In the genomic region with DNA sequence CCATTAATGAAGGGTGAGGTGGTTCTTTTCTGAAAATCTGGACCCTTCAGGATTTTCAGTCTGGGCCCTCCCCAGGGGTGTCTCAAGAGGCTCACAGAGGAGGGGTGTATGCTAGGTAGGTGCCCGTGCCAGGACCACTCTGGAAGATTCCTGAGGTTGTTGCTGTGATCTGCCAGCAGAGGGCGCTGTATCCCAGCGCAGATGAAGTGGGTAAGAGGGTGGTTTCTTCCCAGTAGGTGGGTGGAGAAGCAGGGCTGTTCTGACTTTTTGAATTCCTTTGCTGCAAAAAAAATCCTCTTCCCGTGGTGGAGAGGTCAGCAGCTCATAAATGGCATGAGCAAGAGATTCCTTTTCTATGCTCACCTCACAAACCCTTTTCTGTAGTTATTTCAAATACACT, we compare ENCODE assay signal across 8 cellular contexts. TPM values are rescaled to one million over a fixed set of nuclear protein-coding genes. Genes with fewer than 3 reads are reported as not detected.
DNase-seq lines count a peak whose midpoint lies in the region; ATAC-seq and TF ChIP-seq lines count a peak whose summit lies in the region.

No MANE protein-coding gene starts in this region.

- H3K36me3 ChIP-seq in lower lobe of right lung (no peaks in the 10 kb centered on the region), testis (ENCODE audit: low read depth, missing control alignments) (no peaks in the 10 kb centered on the region)

- no peak overlapping the region for H3K4me3 ChIP-seq in lower lobe of right lung
- H3K4me3 ChIP-seq in testis: no peak overlapping the region

- POLR2A ChIA-PET in WTC11 (lab: Charles Lee): interaction anchor here (0.6 kb wide), 1 partner anchor 715 kb away, joined by 3 read pairs; no protein-coding TSS in a partner anchor

- intact Hi-C loops in lower lobe of right lung (cut with DNase I) (no loop called here), testis (cut with DNase I; ENCODE audit: low total_unique reads) (no loop called here)

- H3K9me3 Mint-ChIP-seq in WTC11 (peaks cover 7% of the 10 kb centered on the region), chondrocyte (ENCODE audit: low read depth) (peaks cover 4% of the 10 kb centered on the region)

- peaks cover 4% of the 10 kb centered on the region; the same call in 1 of the 2 replicates for H3K27me3 Mint-ChIP-seq in WTC11 (ENCODE audit: low read depth)
- H3K27me3 Mint-ChIP-seq in chondrocyte (ENCODE audit: low read depth): peaks cover 11% of the 10 kb centered on the region

- WGBS in testis, 2 donors: 10 to 11% methylated on average over 3 of the region's 4 CpGs

- H3K4me3 Mint-ChIP-seq in WTC11 (peak overlapping the region; percentile 37; the same call in 1 of the 2 replicates), chondrocyte (ENCODE audit: unreplicated experiment) (no peak overlapping the region)

- H3K27ac ChIP-seq in lower lobe of right lung: no peak overlapping the region
- no peak overlapping the region for H3K27ac ChIP-seq in testis

- H3K27ac Mint-ChIP-seq in WTC11 (no peak overlapping the region), chondrocyte (ENCODE audit: unreplicated experiment) (peak overlapping the region; percentile 27)

- H3K27me3 ChIP-seq in lower lobe of right lung (ENCODE audit: low read depth) (no peaks in the 10 kb centered on the region), testis (no peaks in the 10 kb centered on the region)

- TF ChIP-seq CTCF in WTC11 (IDR thresholded peaks at IDR 0.05): peak; percentile 76
- peak; percentile 85 for TF ChIP-seq CTCF in chondrocyte (IDR thresholded peaks at IDR 0.05)
- TF ChIP-seq CTCF in lower lobe of right lung (IDR thresholded peaks at IDR 0.05): peak; percentile 75
- TF ChIP-seq CTCF in testis (IDR thresholded peaks at IDR 0.05): peak; percentile 59 to 80 (median 64)

- peaks cover 6% of the 10 kb centered on the region for H3K36me3 Mint-ChIP-seq in WTC11
- no peaks in the 10 kb centered on the region for H3K36me3 Mint-ChIP-seq in chondrocyte (ENCODE audit: low read depth)

- H3K4me1 Mint-ChIP-seq in WTC11 (peaks cover 29% of the 10 kb centered on the region), chondrocyte (ENCODE audit: low read depth) (peaks cover 5% of the 10 kb centered on the region)

- H3K4me1 ChIP-seq in lower lobe of right lung (no peaks in the 10 kb centered on the region), testis (no peaks in the 10 kb centered on the region)

- TF ChIP-seq POLR2A in testis (IDR thresholded peaks at IDR 0.05): no peak

- H3K9me3 ChIP-seq in lower lobe of right lung (no peaks in the 10 kb centered on the region), testis (no peaks in the 10 kb centered on the region)

- CTCF ChIA-PET in WTC11 (lab: Charles Lee): interaction anchor here (0.6 to 2.0 kb wide), 8 partner anchors 9 to 180 kb away, joined by 3 to 11 read pairs (median 3); partner anchors contain the start of gene SCML1

- DNase-seq in NCI-H2029 treated with DMSO at 0.1 percent for 48 hours (lab: John Stamatoyannopoulos, UW): peak; percentile 13
- DNase-seq in NCI-H2029 (lab: John Stamatoyannopoulos, UW): no peak
- DNase-seq in M059J (ENCODE audit: low read depth): peak; percentile 14
- DNase-seq in WTC11 (ENCODE audit: low spot score): peak; percentile 50
- DNase-seq in chondrocyte (ENCODE audit: low spot score): no peak
- DNase-seq in lower lobe of right lung: peak; percentile 47
- DNase-seq in testis: peak; percentile 43

- ATAC-seq in WTC11 (peak; percentile 88), lower lobe of right lung (peak; percentile 87 to 94), GM19023 (IDR thresholded peaks at IDR 0.05; ENCODE audit: unreplicated experiment) (no peak)

TF ChIP-seq in WTC11, 78 proteins besides CTCF, POLR2A, EP300 and RAD21:
- TF ChIP-seq ATF1 (CRISPR knock-in tag; IDR thresholded peaks at IDR 0.05) (no peak), ETV6 (CRISPR knock-in tag; IDR thresholded peaks at IDR 0.05) (no peak), ZNF317 (CRISPR knock-in tag; IDR thresholded peaks at IDR 0.05; ENCODE audit: borderline replicate concordance, low read depth) (no peak), EMX1 (CRISPR knock-in tag; IDR thresholded peaks at IDR 0.05) (no peak), ELF4 (CRISPR knock-in tag; IDR thresholded peaks at IDR 0.05; ENCODE audit: low read depth) (no peak), IRF2 (CRISPR knock-in tag; IDR thresholded peaks at IDR 0.05; ENCODE audit: borderline replicate concordance, low read depth) (no peak), MXD4 (CRISPR knock-in tag; IDR thresholded peaks at IDR 0.05; ENCODE audit: borderline replicate concordance) (no peak), JAZF1 (CRISPR knock-in tag; IDR thresholded peaks at IDR 0.05) (no peak), ZNF121 (CRISPR knock-in tag; IDR thresholded peaks at IDR 0.05) (no peak), CREB1 (CRISPR knock-in tag; IDR thresholded peaks at IDR 0.05) (no peak)
- TF ChIP-seq, protein P1, sequence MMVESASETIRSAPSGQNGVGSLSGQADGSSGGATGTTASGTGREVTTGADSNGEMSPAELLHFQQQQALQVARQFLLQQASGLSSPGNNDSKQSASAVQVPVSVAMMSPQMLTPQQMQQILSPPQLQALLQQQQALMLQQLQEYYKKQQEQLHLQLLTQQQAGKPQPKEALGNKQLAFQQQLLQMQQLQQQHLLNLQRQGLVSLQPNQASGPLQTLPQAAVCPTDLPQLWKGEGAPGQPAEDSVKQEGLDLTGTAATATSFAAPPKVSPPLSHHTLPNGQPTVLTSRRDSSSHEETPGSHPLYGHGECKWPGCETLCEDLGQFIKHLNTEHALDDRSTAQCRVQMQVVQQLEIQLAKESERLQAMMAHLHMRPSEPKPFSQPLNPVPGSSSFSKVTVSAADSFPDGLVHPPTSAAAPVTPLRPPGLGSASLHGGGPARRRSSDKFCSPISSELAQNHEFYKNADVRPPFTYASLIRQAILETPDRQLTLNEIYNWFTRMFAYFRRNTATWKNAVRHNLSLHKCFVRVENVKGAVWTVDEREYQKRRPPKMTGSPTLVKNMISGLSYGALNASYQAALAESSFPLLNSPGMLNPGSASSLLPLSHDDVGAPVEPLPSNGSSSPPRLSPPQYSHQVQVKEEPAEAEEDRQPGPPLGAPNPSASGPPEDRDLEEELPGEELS (CRISPR knock-in tag; IDR thresholded peaks at IDR 0.05): no peak
- TF ChIP-seq, protein P2, sequence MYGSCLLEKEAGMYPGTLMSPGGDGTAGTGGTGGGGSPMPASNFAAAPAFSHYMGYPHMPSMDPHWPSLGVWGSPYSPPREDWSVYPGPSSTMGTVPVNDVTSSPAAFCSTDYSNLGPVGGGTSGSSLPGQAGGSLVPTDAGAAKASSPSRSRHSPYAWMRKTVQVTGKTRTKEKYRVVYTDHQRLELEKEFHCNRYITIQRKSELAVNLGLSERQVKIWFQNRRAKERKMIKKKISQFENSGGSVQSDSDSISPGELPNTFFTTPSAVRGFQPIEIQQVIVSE (CRISPR knock-in tag; IDR thresholded peaks at IDR 0.05; ENCODE audit: borderline replicate concordance): no peak

RNA-seq across cellular contexts. Expression of gene SCML1, which starts 51.1 kb away (rescaled TPM):
- total RNA-seq in M059J (2014; rRNA removed; shearing (Covaris generic)): 10.3 and 16.7 TPM in 2 replicates
- total RNA-seq in WTC11 (2021) (1.5 to 2.3 TPM (median 1.8 TPM) in 3 replicates), chondrocyte (8.4 to 9.4 TPM (median 8.7 TPM) in 3 replicates), lower lobe of right lung (12.3 TPM), testis (100 to 1,000 TPM in 1 of 2 donors, 10 to 100 TPM in 1; 83.4 to 112 TPM)
- polyA plus RNA-seq in testis (ENCODE audit: insufficient read depth, low read depth, low replicate concordance): 49.8 TPM

Comparison
In these comparisons a context has a peak if more than half of its experiments do, and no peak if none do; other contexts are left out.
1. DNase-seq: peak in NCI-H2029 treated with DMSO at 0.1 percent for 48 hours (single experiment), M059J (single experiment), WTC11 (single experiment), lower lobe of right lung (single experiment) and testis (single experiment); none in NCI-H2029 (single experiment) and chondrocyte (single experiment).
2. Peak in every context shown above with its lines, with median percentiles within 50 percentile points of each other: CTCF ChIP-seq.